In the genomic region with DNA sequence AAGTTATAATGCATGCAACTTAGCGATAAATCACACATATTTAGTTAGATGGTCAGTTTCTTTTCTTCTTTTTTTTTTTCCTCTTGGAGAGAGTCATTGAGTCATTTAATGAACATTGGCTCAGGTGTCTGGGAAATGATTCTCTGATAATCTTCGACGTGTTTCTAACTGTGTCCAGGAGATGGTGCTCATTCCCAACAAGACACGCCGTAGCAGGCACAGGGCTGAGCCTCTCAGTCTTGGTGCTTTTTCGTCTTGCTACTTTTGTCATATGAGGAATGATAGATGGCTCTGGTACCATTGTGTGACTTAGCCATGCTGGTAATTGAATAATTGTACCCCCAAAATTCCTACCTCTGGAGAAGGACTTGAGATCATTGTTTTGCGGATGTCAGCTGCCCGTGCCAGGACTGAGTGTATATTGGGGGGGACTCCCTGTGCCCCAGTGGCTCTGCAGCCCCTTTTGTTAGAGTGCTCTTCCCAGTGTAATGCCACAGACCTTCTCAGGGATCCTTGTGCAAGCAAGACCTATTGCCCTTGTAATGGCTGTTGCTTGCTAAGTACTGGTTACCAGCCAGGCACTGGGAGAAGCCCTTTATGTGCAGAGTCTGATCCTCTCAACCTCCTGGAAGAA, we compare ENCODE assay signal across 8 cellular contexts.
DNase-seq lines count a peak whose midpoint lies in the region; ATAC-seq and TF ChIP-seq lines count a peak whose summit lies in the region.

No MANE protein-coding gene starts in this region.

- peak; percentile 17 for DNase-seq in NK-92 treated with Interleukin-12 subunit alpha and Interleukin-12 subunit beta, amount 100 ng/mL, for 24 hours (lab: John Stamatoyannopoulos, UW)
- DNase-seq in NK-92 (lab: John Stamatoyannopoulos, UW; ENCODE audit: unreplicated experiment): no peak
- DNase-seq in IMR-90: peak; percentile 42
- peak; percentile 56 for DNase-seq in OCI-LY7 (ENCODE audit: low spot score)
- DNase-seq in endodermal cell: peak; percentile 81
- peak; percentile 44 to 49 for DNase-seq in memory B cell (ENCODE audit: low spot score in 2 of 2)

- H3K56ac ChIP-seq in IMR-90 (ENCODE audit: extremely low read depth, insufficient read depth, low read length): no peak overlapping the region

- no peaks in the 10 kb centered on the region for H3K79me2 ChIP-seq in OCI-LY7 (ENCODE audit: insufficient read depth, low read depth, low read length)

- H3K27ac ChIP-seq in IMR-90 (ENCODE audit: insufficient read depth, low read length): no peak overlapping the region
- no peak overlapping the region for H3K27ac ChIP-seq in OCI-LY7 (ENCODE audit: low read depth, low read length, poor library complexity, severe bottlenecking)
- no peak overlapping the region for H3K27ac ChIP-seq in endodermal cell (ENCODE audit: low read depth, low read length)

- no peak overlapping the region for H2BK20ac ChIP-seq in IMR-90 (ENCODE audit: low read depth, low read length)

- TF ChIP-seq RAD21 in IMR-90 (IDR thresholded peaks at IDR 0.05; ENCODE audit: low read length): peak; percentile 70

- no peaks in the 10 kb centered on the region for H3K9me3 Mint-ChIP-seq in endodermal cell
- H3K9me3 Mint-ChIP-seq in memory B cell: no peaks in the 10 kb centered on the region

- H3K4me3 ChIP-seq in IMR-90 (ENCODE audit: insufficient read depth, low read depth, low read length): no peak overlapping the region
- no peak overlapping the region for H3K4me3 ChIP-seq in OCI-LY7 (ENCODE audit: low read depth, low read length, poor library complexity, severe bottlenecking)
- H3K4me3 ChIP-seq in endodermal cell (ENCODE audit: low read length): no peak overlapping the region

- no peak overlapping the region for H4K5ac ChIP-seq in IMR-90 (ENCODE audit: low read depth, low read length)

- peak; percentile 83 for ATAC-seq in GM21526 (IDR thresholded peaks at IDR 0.05; ENCODE audit: low FRiP score, unreplicated experiment)
- ATAC-seq in IMR-90 (ENCODE audit: low read depth): peak; percentile 87
- peak; percentile 75 for ATAC-seq in memory B cell (ENCODE audit: low read depth)
- no peak for ATAC-seq in HG03571 (IDR thresholded peaks at IDR 0.05; ENCODE audit: unreplicated experiment)

- H3K27ac Mint-ChIP-seq in endodermal cell (no peak overlapping the region), memory B cell (no peak overlapping the region)

- no peak overlapping the region for H2AK5ac ChIP-seq in IMR-90 (ENCODE audit: low read depth, low read length)

- no peaks in the 10 kb centered on the region for H3K9me1 ChIP-seq in IMR-90 (ENCODE audit: insufficient read depth, low read length)

- CTCF ChIA-PET in IMR-90 (lab: Yijun Ruan, JAX): interaction anchor here (0.7 kb wide), 3 partner anchors 501 to 797 kb away, joined by 3 to 5 read pairs (median 3); no protein-coding TSS in a partner anchor
- CTCF ChIA-PET in OCI-LY7 (lab: Charles Lee; ENCODE audit: unreplicated experiment): no interaction called here

- peaks cover 1% of the 10 kb centered on the region; the same call in 1 of the 2 replicates for H3K27me3 ChIP-seq in IMR-90 (ENCODE audit: control insufficient read depth, insufficient read depth, low read length)
- H3K27me3 ChIP-seq in endodermal cell (ENCODE audit: control insufficient read depth, insufficient read depth, low read length, poor library complexity, severe bottlenecking): peaks cover 6% of the 10 kb centered on the region

- H3K4me2 ChIP-seq in IMR-90 (ENCODE audit: low read depth, low read length): no peak overlapping the region
- no peak overlapping the region for H3K4me2 ChIP-seq in OCI-LY7 (ENCODE audit: low read length)

- H3K36me3 Mint-ChIP-seq in endodermal cell (ENCODE audit: low read depth): no peaks in the 10 kb centered on the region
- H3K36me3 Mint-ChIP-seq in memory B cell: no peaks in the 10 kb centered on the region

- TF ChIP-seq POLR2A in IMR-90 (IDR thresholded peaks at IDR 0.05; ENCODE audit: low read depth, low read length): no peak

- H3K9ac ChIP-seq in IMR-90 (ENCODE audit: low read depth, low read length): no peak overlapping the region
- no peak overlapping the region for H3K9ac ChIP-seq in endodermal cell (ENCODE audit: extremely low read depth, low read length, poor library complexity, severe bottlenecking)

- H3K79me1 ChIP-seq in IMR-90 (ENCODE audit: low read depth in 1 of 2, low read length in 2 of 2): no peaks in the 10 kb centered on the region

- in situ Hi-C loops in IMR-90 (cut with MboI; ENCODE audit: low sequenced_read_pairs): loop anchor here (10.0 to 25.0 kb wide), 2 partner anchors 532 to 889 kb away; no protein-coding TSS in a partner anchor

- H4K91ac ChIP-seq in IMR-90 (ENCODE audit: insufficient read depth, low read depth, low read length): no peak overlapping the region

- H4K20me1 ChIP-seq in IMR-90 (ENCODE audit: insufficient read depth, low read length) (no peaks in the 10 kb centered on the region), OCI-LY7 (ENCODE audit: insufficient read depth, low read length) (no peaks in the 10 kb centered on the region)

- H2BK120ac ChIP-seq in IMR-90 (ENCODE audit: low read depth, low read length): no peak overlapping the region

- H3K4me1 ChIP-seq in IMR-90 (ENCODE audit: control insufficient read depth, insufficient read depth, low read length) (no peaks in the 10 kb centered on the region), OCI-LY7 (ENCODE audit: insufficient read depth, low read length, poor library complexity, severe bottlenecking) (no peaks in the 10 kb centered on the region), endodermal cell (ENCODE audit: control insufficient read depth, insufficient read depth, low read length) (no peaks in the 10 kb centered on the region)

- peaks cover 8% of the 10 kb centered on the region for H3K4me1 Mint-ChIP-seq in endodermal cell
- peaks cover 8% of the 10 kb centered on the region for H3K4me1 Mint-ChIP-seq in memory B cell

- H3K36me3 ChIP-seq in IMR-90 (ENCODE audit: control insufficient read depth, insufficient read depth, low read length) (no peaks in the 10 kb centered on the region), OCI-LY7 (ENCODE audit: insufficient read depth, low read length) (no peaks in the 10 kb centered on the region), endodermal cell (ENCODE audit: control insufficient read depth, insufficient read depth, low read length) (no peaks in the 10 kb centered on the region)

- no peak overlapping the region for H3K23ac ChIP-seq in IMR-90 (ENCODE audit: low read depth, low read length)

- no peak overlapping the region for H3K4ac ChIP-seq in IMR-90 (ENCODE audit: low read depth, low read length)

- no peak overlapping the region for H4K8ac ChIP-seq in IMR-90 (ENCODE audit: low read depth in 2 of 2, low read length in 2 of 2)

- WGBS in IMR-90 (ENCODE audit: extremely low coverage in 2 of 2, insufficient read length in 1 of 2), 2 experiments: no CpG with 5 or more reads among the region's 8 CpGs
- WGBS in endodermal cell (ENCODE audit: insufficient coverage in 1 of 2, insufficient read length in 1 of 2), 2 experiments: 35 to 36% methylated on average over 4 to 8 of the region's 8 CpGs

- no peaks in the 10 kb centered on the region for H3K9me2 ChIP-seq in OCI-LY7 (ENCODE audit: insufficient read depth, low read length)

- POLR2A ChIA-PET in IMR-90 (lab: Charles Lee; ENCODE audit: unreplicated experiment): no interaction called here
- POLR2A ChIA-PET in OCI-LY7 (lab: Charles Lee): interaction anchor here (0.6 to 0.7 kb wide), 2 partner anchors 58 to 180 kb away, joined by 3 to 5 read pairs; no protein-coding TSS in a partner anchor

- no TSS peak for BruUV-seq in IMR-90 (replicated peaks; lab: Mats Ljungman, UMichigan)
- BruUV-seq in OCI-LY7 (replicated peaks; lab: Mats Ljungman, UMichigan): no TSS peak

- dilution Hi-C loops in IMR-90 (cut with HindIII; ENCODE audit: low sequenced_read_pairs, unreplicated experiment): no loop called here

- no peak overlapping the region for H3K14ac ChIP-seq in IMR-90 (replicated peaks; ENCODE audit: low read depth, low read length)

- H2BK5ac ChIP-seq in IMR-90 (ENCODE audit: low read depth, low read length, poor library complexity, severe bottlenecking): no peak overlapping the region

- H2AFZ ChIP-seq in IMR-90 (replicated peaks; ENCODE audit: low read length, poor library complexity) (no peak overlapping the region), OCI-LY7 (ENCODE audit: low read length) (no peak overlapping the region)

- H3K18ac ChIP-seq in IMR-90 (ENCODE audit: low read depth, low read length): no peak overlapping the region

- H3K27me3 Mint-ChIP-seq in endodermal cell (ENCODE audit: insufficient read depth): peaks cover 2% of the 10 kb centered on the region
- peaks cover 5% of the 10 kb centered on the region for H3K27me3 Mint-ChIP-seq in memory B cell

- intact Hi-C loops in IMR-90 (cut with micrococcal nuclease): loop anchor here (1.0 to 10.0 kb wide), 3 partner anchors 372 to 896 kb away; no protein-coding TSS in a partner anchor
- intact Hi-C loops in OCI-LY7 (cut with micrococcal nuclease; ENCODE audit: unreplicated experiment): loop anchor here (1.0 to 10.0 kb wide), 4 partner anchors 129 to 902 kb away; no protein-coding TSS in a partner anchor

- TF ChIP-seq CTCF in IMR-90 (conservative IDR thresholded peaks at IDR 0.05; ENCODE audit: low read depth, low read length) (peak; percentile 56), OCI-LY7 (conservative IDR thresholded peaks at IDR 0.05; ENCODE audit: low read length) (peak; percentile 85), endodermal cell (conservative IDR thresholded peaks at IDR 0.05) (peak; percentile 91)

- no peak overlapping the region for H2AK9ac ChIP-seq in IMR-90 (replicated peaks; ENCODE audit: low read depth, low read length, poor library complexity)

- H3K9me3 ChIP-seq in IMR-90 (ENCODE audit: control insufficient read depth, insufficient read depth, low read length): no peaks in the 10 kb centered on the region
- no peaks in the 10 kb centered on the region for H3K9me3 ChIP-seq in OCI-LY7 (ENCODE audit: low read length)
- no peaks in the 10 kb centered on the region for H3K9me3 ChIP-seq in endodermal cell (ENCODE audit: control insufficient read depth, low read length)

- no peak overlapping the region for H2BK15ac ChIP-seq in IMR-90 (ENCODE audit: low read depth, low read length)

- H3K4me3 Mint-ChIP-seq in endodermal cell (no peak overlapping the region), memory B cell (no peak overlapping the region)

TF ChIP-seq in IMR-90, 13 proteins besides CTCF, POLR2A, EP300 and RAD21 (continues in another document):
- TF ChIP-seq NFE2L2 (IDR thresholded peaks at IDR 0.05; ENCODE audit: low read depth, low read length) (no peak), SMC3 (IDR thresholded peaks at IDR 0.05; ENCODE audit: low read depth, low read length) (peak; percentile 46; the same call in 1 of the 2 replicates)
- TF ChIP-seq, protein P1, sequence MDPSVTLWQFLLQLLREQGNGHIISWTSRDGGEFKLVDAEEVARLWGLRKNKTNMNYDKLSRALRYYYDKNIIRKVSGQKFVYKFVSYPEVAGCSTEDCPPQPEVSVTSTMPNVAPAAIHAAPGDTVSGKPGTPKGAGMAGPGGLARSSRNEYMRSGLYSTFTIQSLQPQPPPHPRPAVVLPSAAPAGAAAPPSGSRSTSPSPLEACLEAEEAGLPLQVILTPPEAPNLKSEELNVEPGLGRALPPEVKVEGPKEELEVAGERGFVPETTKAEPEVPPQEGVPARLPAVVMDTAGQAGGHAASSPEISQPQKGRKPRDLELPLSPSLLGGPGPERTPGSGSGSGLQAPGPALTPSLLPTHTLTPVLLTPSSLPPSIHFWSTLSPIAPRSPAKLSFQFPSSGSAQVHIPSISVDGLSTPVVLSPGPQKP (IDR thresholded peaks at IDR 0.05; ENCODE audit: borderline replicate concordance, low read depth, low read length): no peak
